Comparison of ENCODE assay signal across 29 cellular contexts in genomic region chrX:47297874-47298273, GRCh38.
DNase-seq lines count a peak whose midpoint lies in the region; ATAC-seq, FAIRE-seq and TF ChIP-seq lines count a peak whose summit lies in the region.
"Had no signal": no experiment of that assay in that cellular context is flagged by ENCODE, and none has a peak within 500 bp of the region (broad histone marks: within the 10 kb centered on the region; RNA-seq: fewer than 3 reads in every experiment).

No MANE protein-coding gene starts in this region.

- H3K4me2 ChIP-seq in A549 (no peak overlapping the region), hepatocyte (no peak overlapping the region), parathyroid adenoma (ENCODE audit: low read length) (no peak overlapping the region)

- 84% methylated on average over 5 of the region's 5 CpGs for WGBS in A549 (ENCODE audit: missing lambda C conversion rate)
- 70% methylated on average over 5 of the region's 5 CpGs for WGBS in hepatocyte (ENCODE audit: low lambda C conversion rate, missing lambda C conversion rate)

- ATAC-seq in A549: no peak
- ATAC-seq in RWPE2 (ENCODE audit: low read depth): peak; percentile 50; the same call in 2 of the 3 replicates
- ATAC-seq: activated T-cell treated with anti-CD3 and anti-CD28 coated beads, Interleukin-2, amount 50 U/mL, for 4 hours; CD8-positive, alpha-beta T cell; effector memory CD8-positive, alpha-beta T cell; natural killer cell treated with Interleukin-12 subunit alpha and Interleukin-12 subunit beta and Interleukin-15 and Interleukin-18, amount 100 ng/mL, for 72 hours; right cardiac atrium had no signal

- H3K79me2 ChIP-seq in hepatocyte (no peaks in the 10 kb centered on the region), parathyroid adenoma (no peaks in the 10 kb centered on the region)

- H3K9ac ChIP-seq in parathyroid adenoma: no peak overlapping the region

- no peaks in the 10 kb centered on the region for H4K20me1 ChIP-seq in hepatocyte (ENCODE audit: insufficient read depth, poor library complexity, severe bottlenecking)

- no peak overlapping the region for H3K27ac ChIP-seq in A549
- H3K27ac ChIP-seq in RWPE2 (ENCODE audit: poor library complexity, severe bottlenecking): peak overlapping the region; percentile 14
- peak overlapping the region; percentile 74 for H3K27ac ChIP-seq in hepatocyte
- H3K27ac ChIP-seq in parathyroid adenoma: no peak overlapping the region
- no peak overlapping the region for H3K27ac ChIP-seq in uterus
- H3K27ac ChIP-seq: coronary artery, left ventricle myocardium inferior, testis, WERI-Rb-1 had no signal

- peak; percentile 13 for FAIRE-seq in A549 (lab: Jason Lieb, UNC)

- H3K4me3 ChIP-seq in A549 (no peak overlapping the region), RWPE2 (ENCODE audit: severe bottlenecking) (no peak overlapping the region), hepatocyte (no peak overlapping the region), parathyroid adenoma (ENCODE audit: low read depth, low read length) (no peak overlapping the region), uterus (no peak overlapping the region)
- H3K4me3 ChIP-seq: breast epithelium, coronary artery, left ventricle myocardium inferior, testis had no signal

- CTCF ChIA-PET in A549 (lab: Yijun Ruan, JAX): no interaction called here

- intact Hi-C loops in uterus (cut with DNase I; ENCODE audit: low total_unique reads): no loop called here

- H3K27me3 ChIP-seq in RWPE2 (ENCODE audit: insufficient read depth, poor library complexity, severe bottlenecking) (no peaks in the 10 kb centered on the region), hepatocyte (no peaks in the 10 kb centered on the region), parathyroid adenoma (ENCODE audit: control insufficient read depth, insufficient read depth, low read length) (no peaks in the 10 kb centered on the region), uterus (no peaks in the 10 kb centered on the region)
- H3K27me3 ChIP-seq: testis had no signal

- H3K9me3 ChIP-seq in A549 (no peaks in the 10 kb centered on the region), RWPE2 (ENCODE audit: severe bottlenecking) (no peaks in the 10 kb centered on the region), hepatocyte (ENCODE audit: low read depth) (no peaks in the 10 kb centered on the region), parathyroid adenoma (ENCODE audit: control insufficient read depth, low read length) (no peaks in the 10 kb centered on the region), uterus (no peaks in the 10 kb centered on the region)
- H3K9me3 ChIP-seq: left ventricle myocardium inferior, testis had no signal

- TF ChIP-seq EP300 in A549 (IDR thresholded peaks at IDR 0.05): no peak

- POLR2A ChIA-PET in A549 (lab: Yijun Ruan, JAX): no interaction called here

- TF ChIP-seq POLR2A in A549 (IDR thresholded peaks at IDR 0.05; ENCODE audit: low read length): no peak
- TF ChIP-seq POLR2A in uterus (IDR thresholded peaks at IDR 0.05): no peak

- no peak for TF ChIP-seq CTCF in A549 (IDR thresholded peaks at IDR 0.05)
- TF ChIP-seq CTCF in RWPE2 (IDR thresholded peaks at IDR 0.05; ENCODE audit: poor library complexity, severe bottlenecking): no peak
- no peak for TF ChIP-seq CTCF in hepatocyte (IDR thresholded peaks at IDR 0.05; ENCODE audit: poor library complexity)
- no peak for TF ChIP-seq CTCF in parathyroid adenoma (IDR thresholded peaks at IDR 0.05)
- no peak for TF ChIP-seq CTCF in uterus (IDR thresholded peaks at IDR 0.05)

- H3K36me3 ChIP-seq in RWPE2 (ENCODE audit: low read depth) (no peaks in the 10 kb centered on the region), hepatocyte (replicated peaks; ENCODE audit: insufficient read depth, low read depth) (no peaks in the 10 kb centered on the region), parathyroid adenoma (ENCODE audit: control insufficient read depth, insufficient read depth, low read length) (no peaks in the 10 kb centered on the region), uterus (no peaks in the 10 kb centered on the region)
- H3K36me3 ChIP-seq: breast epithelium, left ventricle myocardium inferior, WERI-Rb-1 had no signal

- H3K4me1 ChIP-seq in A549 (peaks cover 3% of the 10 kb centered on the region; the same call in 1 of the 3 replicates), RWPE2 (ENCODE audit: insufficient read depth, poor library complexity, severe bottlenecking) (peaks cover 15% of the 10 kb centered on the region), hepatocyte (ENCODE audit: insufficient read depth) (no peaks in the 10 kb centered on the region), parathyroid adenoma (no peaks in the 10 kb centered on the region), uterus (no peaks in the 10 kb centered on the region)
- H3K4me1 ChIP-seq: breast epithelium, left ventricle myocardium inferior, testis had no signal

- DNase-seq in A549 (ENCODE audit: low read depth in 1 of 2, low spot score in 1 of 2) (no peak), RWPE2 (ENCODE audit: low spot score) (no peak), hepatocyte (ENCODE audit: low spot score) (peak; percentile 36), SHP77 (lab: John Stamatoyannopoulos, UW) (no peak), NCI-H2107 treated with DMSO at 0.1 percent for 48 hours (lab: John Stamatoyannopoulos, UW; ENCODE audit: unreplicated experiment) (no peak), uterus (no peak)
- no peak for DNase-seq in NK-92 treated with Interleukin-12 subunit alpha and Interleukin-12 subunit beta, amount 100 ng/mL, for 24 hours (lab: John Stamatoyannopoulos, UW)
- DNase-seq: activated CD4-positive, alpha-beta T cell treated with anti-CD3 and anti-CD28 coated beads, Interleukin-2, amount 10 ng/mL, durations not matched to agents 24 days and 14 days; activated naive CD4-positive, alpha-beta T cell treated with anti-CD3 and anti-CD28 coated beads for 36 hours; activated T-cell treated with anti-CD3 and anti-CD28 coated beads, Interleukin-2, amount 50 U/mL, for 4 hours; AML-193; amniotic stem cell; CD8-positive, alpha-beta T cell; effector memory CD8-positive, alpha-beta T cell; GF-D8; GOT3; left ventricle myocardium inferior; NCI-H1694 treated with DMSO at 0.1 percent for 48 hours; NCI-H526 treated with DMSO at 0.1 percent for 48 hours; right cardiac atrium; stimulated activated CD4-positive, alpha-beta T cell treated with anti-CD3 and anti-CD28 coated beads, Interleukin-4, amount 100 ng/mL, for 4 hours; stimulated activated naive CD4-positive, alpha-beta T cell; T-helper 9 cell; testis; WERI-Rb-1 had no signal

- no peak for TF ChIP-seq RAD21 in A549 (conservative IDR thresholded peaks at IDR 0.05 in 1 of 2, IDR thresholded peaks at IDR 0.05 in 1 of 2)

- no peak overlapping the region for H2AFZ ChIP-seq in hepatocyte
- H2AFZ ChIP-seq in parathyroid adenoma: peak overlapping the region; percentile 5

- H3K9me2 ChIP-seq in hepatocyte (replicated peaks; ENCODE audit: insufficient read depth): no peaks in the 10 kb centered on the region

TF ChIP-seq in A549, 52 proteins besides CTCF, POLR2A, EP300 and RAD21 (continues in another document):
- TF ChIP-seq ATOH8 (CRISPR knock-in tag; IDR thresholded peaks at IDR 0.05; ENCODE audit: low read depth) (no peak), RFX5 (IDR thresholded peaks at IDR 0.05) (no peak), SREBF2 (IDR thresholded peaks at IDR 0.05) (no peak), RCOR1 (IDR thresholded peaks at IDR 0.05; ENCODE audit: low read depth, low read length) (no peak), KDM1A (IDR thresholded peaks at IDR 0.05; ENCODE audit: low read depth) (no peak), TP53 (CRISPR knock-in tag; IDR thresholded peaks at IDR 0.05) (no peak), ELK1 (IDR thresholded peaks at IDR 0.05; ENCODE audit: low read depth, low read length) (no peak), MYC (IDR thresholded peaks at IDR 0.05; ENCODE audit: borderline replicate concordance, low read length) (no peak), BCL3 (IDR thresholded peaks at IDR 0.05) (no peak), ZFP36 (IDR thresholded peaks at IDR 0.05; ENCODE audit: borderline replicate concordance, partially characterized antibody) (no peak), MAX (IDR thresholded peaks at IDR 0.05) (no peak), FOSL2 (IDR thresholded peaks at IDR 0.05) (no peak), FOSL2 (CRISPR knock-in tag; IDR thresholded peaks at IDR 0.05) (no peak), HOXB5 (CRISPR knock-in tag; IDR thresholded peaks at IDR 0.05) (no peak), CHD2 (IDR thresholded peaks at IDR 0.05; ENCODE audit: low read length, partially characterized antibody) (no peak), HOXA7 (CRISPR knock-in tag; IDR thresholded peaks at IDR 0.05) (no peak), SMC3 (IDR thresholded peaks at IDR 0.05) (no peak), NPAS2 (CRISPR knock-in tag; IDR thresholded peaks at IDR 0.05; ENCODE audit: borderline replicate concordance) (no peak), CEBPB (IDR thresholded peaks at IDR 0.05) (no peak)

Comparison
In these comparisons a context has a peak if more than half of its experiments do, and no peak if none do; other contexts are left out.
1. H3K27ac ChIP-seq: peak in RWPE2 (single experiment) and hepatocyte (single experiment); none in A549 (0 of 2), parathyroid adenoma (single experiment) and uterus (0 of 2).